ENCODE assay signal across 11 cellular contexts in the genomic region with DNA sequence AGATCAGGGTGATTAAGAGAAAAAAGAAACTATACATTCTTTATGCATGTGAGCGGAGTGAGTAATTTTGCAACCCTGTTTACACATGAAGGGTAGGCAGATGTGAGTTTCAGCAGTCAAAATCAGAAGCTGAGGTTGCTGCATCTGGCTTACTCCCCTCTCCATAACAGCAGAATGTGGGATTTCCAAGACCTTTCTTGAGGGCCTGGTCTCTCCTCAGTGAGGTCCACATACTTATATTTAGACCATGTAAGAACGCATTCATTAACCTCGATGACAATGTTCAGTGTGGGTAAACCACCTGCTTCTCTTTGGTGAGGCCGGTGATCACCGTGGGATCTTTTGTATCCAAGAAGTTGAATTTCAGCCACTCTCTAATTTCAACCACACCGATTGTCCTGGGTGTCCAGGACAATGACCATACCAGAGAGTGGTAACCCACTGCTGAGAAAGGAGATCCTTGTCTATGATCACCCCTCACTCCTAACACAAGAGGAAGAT. TPM values are rescaled to one million over a fixed set of nuclear protein-coding genes. Genes with fewer than 3 reads are reported as not detected.
DNase-seq lines count a peak whose midpoint lies in the region; ATAC-seq and TF ChIP-seq lines count a peak whose summit lies in the region.
"Had no signal": no experiment of that assay in that cellular context is flagged by ENCODE, and none has a peak within 500 bp of the region (broad histone marks: within the 10 kb centered on the region; RNA-seq: fewer than 3 reads in every experiment).

No MANE protein-coding gene starts in this region.

- CTCF ChIA-PET in PC-9 (lab: Charles Lee): no interaction called here

- no TSS peak for BruUV-seq in PC-9 (replicated peaks; lab: Mats Ljungman, UMichigan)

- intact Hi-C loops in esophagus muscularis mucosa (cut with DNase I): no loop called here
- intact Hi-C loops in PC-9 (cut with micrococcal nuclease; ENCODE audit: unreplicated experiment): no loop called here

- H3K27ac ChIP-seq in esophagus muscularis mucosa (replicated peaks in 1 of 4) (peak overlapping the region in 1 of 4 donors; percentile 9), PC-9 (no peak overlapping the region), smooth muscle cell (ENCODE audit: low read depth) (no peak overlapping the region)

- H3K9ac ChIP-seq in smooth muscle cell (ENCODE audit: low read depth): no peak overlapping the region

- peak; percentile 74 for ATAC-seq in GM18511 (IDR thresholded peaks at IDR 0.05; ENCODE audit: unreplicated experiment)
- ATAC-seq in GM21423 (IDR thresholded peaks at IDR 0.05; ENCODE audit: unreplicated experiment): peak; percentile 49
- ATAC-seq in HG03378 (IDR thresholded peaks at IDR 0.05; ENCODE audit: unreplicated experiment): peak; percentile 61
- ATAC-seq: left ventricle myocardium superior had no signal

- DNase-seq in esophagus muscularis mucosa (ENCODE audit: extremely low spot score) (peak; percentile 26), kidney glomerular epithelial cell (lab: John Stamatoyannopoulos, UW) (no peak), PC-9 (no peak), smooth muscle cell (lab: John Stamatoyannopoulos, UW; ENCODE audit: unreplicated experiment) (no peak), GOT3 (lab: John Stamatoyannopoulos, UW) (no peak)
- DNase-seq: central memory CD4-positive, alpha-beta T cell; left ventricle myocardium superior; NCI-H1436 treated with DMSO at 0.1 percent for 48 hours had no signal

- H3F3A ChIP-seq in PC-9 (ENCODE audit: insufficient read depth, low read depth): no peaks in the 10 kb centered on the region
- H3F3A ChIP-seq in smooth muscle cell (ENCODE audit: low read depth): no peaks in the 10 kb centered on the region

- TF ChIP-seq CTCF in esophagus muscularis mucosa (IDR thresholded peaks at IDR 0.05): no peak
- no peak for TF ChIP-seq CTCF in PC-9 (conservative IDR thresholded peaks at IDR 0.05)
- no peak for TF ChIP-seq CTCF in smooth muscle cell (IDR thresholded peaks at IDR 0.05; ENCODE audit: borderline replicate concordance, insufficient read depth, poor library complexity, severe bottlenecking)

- WGBS in esophagus muscularis mucosa: 98% methylated on average over 6 of the region's 6 CpGs
- 94% methylated on average over 6 of the region's 6 CpGs for WGBS in smooth muscle cell (ENCODE audit: low lambda C conversion rate)

- no peaks in the 10 kb centered on the region for H3K36me3 ChIP-seq in esophagus muscularis mucosa
- no peaks in the 10 kb centered on the region for H3K36me3 ChIP-seq in PC-9 (ENCODE audit: low read depth)
- H3K36me3 ChIP-seq in smooth muscle cell (ENCODE audit: low read depth): no peaks in the 10 kb centered on the region

- H3K4me1 ChIP-seq in esophagus muscularis mucosa: peaks cover 11 to 74% (median 69%) of the 10 kb centered on the region in 4 donors
- peaks cover 17% of the 10 kb centered on the region for H3K4me1 ChIP-seq in PC-9 (replicated peaks; ENCODE audit: insufficient read depth)
- peaks cover 6% of the 10 kb centered on the region for H3K4me1 ChIP-seq in smooth muscle cell (ENCODE audit: low read depth)

- H3K79me2 ChIP-seq in PC-9 (ENCODE audit: low read depth): no peaks in the 10 kb centered on the region
- no peaks in the 10 kb centered on the region for H3K79me2 ChIP-seq in smooth muscle cell (ENCODE audit: low read depth)

- no peak for TF ChIP-seq POLR2A in esophagus muscularis mucosa (IDR thresholded peaks at IDR 0.05; ENCODE audit: low read depth)

- H3K27me3 ChIP-seq in esophagus muscularis mucosa (no peaks in the 10 kb centered on the region), PC-9 (ENCODE audit: insufficient read depth, low read depth) (no peaks in the 10 kb centered on the region), smooth muscle cell (ENCODE audit: low read depth) (no peaks in the 10 kb centered on the region)

- H4K20me1 ChIP-seq in PC-9 (ENCODE audit: insufficient read depth) (no peaks in the 10 kb centered on the region), smooth muscle cell (ENCODE audit: low read depth) (no peaks in the 10 kb centered on the region)

- H2AFZ ChIP-seq in PC-9 (no peak overlapping the region), smooth muscle cell (ENCODE audit: low read depth) (no peak overlapping the region)

- no peak overlapping the region for H3K4me2 ChIP-seq in PC-9
- no peak overlapping the region for H3K4me2 ChIP-seq in smooth muscle cell

- H3K9me2 ChIP-seq in PC-9 (ENCODE audit: insufficient read depth): no peaks in the 10 kb centered on the region

- POLR2A ChIA-PET in PC-9 (lab: Charles Lee; ENCODE audit: unreplicated experiment): interaction anchor here (0.6 kb wide), 1 partner anchor 48 kb away, joined by 3 read pairs; no protein-coding TSS in a partner anchor

- no peak for TF ChIP-seq EP300 in esophagus muscularis mucosa (IDR thresholded peaks at IDR 0.05)

- H3K4me3 ChIP-seq in esophagus muscularis mucosa (no peak overlapping the region), PC-9 (no peak overlapping the region), smooth muscle cell (no peak overlapping the region)

- H3K9me3 ChIP-seq in esophagus muscularis mucosa: no peaks in the 10 kb centered on the region
- H3K9me3 ChIP-seq in PC-9 (ENCODE audit: insufficient read depth, low read depth): no peaks in the 10 kb centered on the region
- no peaks in the 10 kb centered on the region for H3K9me3 ChIP-seq in smooth muscle cell (replicated peaks; ENCODE audit: low read depth)

RNA-seq across cellular contexts. Expression of a gene that starts 18.7 kb away (rescaled TPM):
- total RNA-seq in esophagus muscularis mucosa (100 to 1,000 TPM; 171 to 325 (median 216) TPM), PC-9 (2021) (45.4 and 55.2 TPM in 2 replicates), smooth muscle cell (49.4 and 64.9 TPM in 2 replicates)
- polyA plus RNA-seq in smooth muscle cell: 36.8 and 39.8 TPM in 2 replicates
